Comparison of ENCODE assay signal across 1 cellular context in the genomic region with DNA sequence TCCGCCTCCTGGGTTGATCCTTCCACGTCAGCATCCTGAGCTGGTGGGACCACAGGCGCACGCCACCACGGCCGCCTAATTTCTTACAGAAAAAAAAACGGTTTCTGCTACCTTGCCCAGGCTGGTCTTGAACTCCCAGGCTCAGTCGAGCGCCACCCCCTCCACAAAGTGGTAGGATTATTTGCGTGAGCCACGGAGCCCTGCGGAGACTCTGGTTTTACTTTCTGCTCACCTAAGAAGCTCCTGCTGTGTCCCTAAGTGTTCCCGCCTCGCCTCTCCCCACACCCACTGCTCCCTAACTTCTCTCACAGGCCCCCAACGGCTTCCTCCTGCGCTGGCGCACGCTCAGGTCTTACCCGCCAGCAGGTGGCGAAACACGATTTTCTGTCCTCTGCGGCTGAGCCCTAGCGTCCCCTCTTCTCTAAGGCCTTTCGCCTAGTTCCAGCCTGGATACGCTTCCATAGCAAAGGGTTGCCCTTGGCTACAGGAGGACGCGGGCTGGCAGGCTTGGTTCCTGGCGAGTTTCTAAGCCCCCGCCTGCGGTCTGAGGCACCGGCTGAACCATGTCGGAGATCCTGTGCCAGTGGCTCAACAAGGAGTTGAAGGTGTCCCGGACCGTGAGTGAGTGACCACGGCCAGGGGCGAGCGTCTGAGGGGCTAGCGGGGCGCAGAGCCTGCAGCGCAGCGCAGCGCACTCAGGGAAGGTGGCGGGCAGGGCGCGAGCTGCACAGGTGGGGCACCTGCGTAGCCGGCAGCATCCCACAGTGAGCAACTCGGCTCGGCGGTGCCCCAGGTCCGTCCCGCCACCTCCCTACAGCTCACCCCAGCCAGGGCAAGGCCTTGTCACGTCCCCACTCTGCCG.
A peak's percentile ranks its signal among the peaks of the same experiment; 100 is the strongest.
TF ChIP-seq lines count a peak whose summit lies in the region.

A gene with protein sequence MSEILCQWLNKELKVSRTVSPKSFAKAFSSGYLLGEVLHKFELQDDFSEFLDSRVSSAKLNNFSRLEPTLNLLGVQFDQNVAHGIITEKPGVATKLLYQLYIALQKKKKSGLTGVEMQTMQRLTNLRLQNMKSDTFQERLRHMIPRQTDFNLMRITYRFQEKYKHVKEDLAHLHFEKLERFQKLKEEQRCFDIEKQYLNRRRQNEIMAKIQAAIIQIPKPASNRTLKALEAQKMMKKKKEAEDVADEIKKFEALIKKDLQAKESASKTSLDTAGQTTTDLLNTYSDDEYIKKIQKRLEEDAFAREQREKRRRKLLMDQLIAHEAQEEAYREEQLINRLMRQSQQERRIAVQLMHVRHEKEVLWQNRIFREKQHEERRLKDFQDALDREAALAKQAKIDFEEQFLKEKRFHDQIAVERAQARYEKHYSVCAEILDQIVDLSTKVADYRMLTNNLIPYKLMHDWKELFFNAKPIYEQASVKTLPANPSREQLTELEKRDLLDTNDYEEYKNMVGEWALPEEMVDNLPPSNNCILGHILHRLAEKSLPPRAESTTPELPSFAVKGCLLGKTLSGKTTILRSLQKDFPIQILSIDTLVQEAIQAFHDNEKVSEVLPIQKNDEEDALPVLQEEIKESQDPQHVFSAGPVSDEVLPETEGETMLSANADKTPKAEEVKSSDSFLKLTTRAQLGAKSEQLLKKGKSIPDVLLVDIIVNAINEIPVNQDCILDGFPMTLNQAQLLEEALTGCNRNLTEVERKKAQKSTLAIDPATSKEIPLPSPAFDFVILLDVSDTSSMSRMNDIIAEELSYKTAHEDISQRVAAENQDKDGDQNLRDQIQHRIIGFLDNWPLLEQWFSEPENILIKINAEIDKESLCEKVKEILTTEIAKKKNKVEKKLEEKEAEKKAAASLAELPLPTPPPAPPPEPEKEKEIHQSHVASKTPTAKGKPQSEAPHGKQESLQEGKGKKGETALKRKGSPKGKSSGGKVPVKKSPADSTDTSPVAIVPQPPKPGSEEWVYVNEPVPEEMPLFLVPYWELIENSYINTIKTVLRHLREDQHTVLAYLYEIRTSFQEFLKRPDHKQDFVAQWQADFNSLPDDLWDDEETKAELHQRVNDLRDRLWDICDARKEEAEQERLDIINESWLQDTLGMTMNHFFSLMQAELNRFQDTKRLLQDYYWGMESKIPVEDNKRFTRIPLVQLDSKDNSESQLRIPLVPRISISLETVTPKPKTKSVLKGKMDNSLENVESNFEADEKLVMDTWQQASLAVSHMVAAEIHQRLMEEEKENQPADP (N-terminal part only) (plus strand): TSS at position 429 of the 862 bp plus-strand sequence. CDS start 135 bp downstream, at position 564.

TF ChIP-seq in HepG2, 621 proteins besides CTCF, POLR2A, EP300 and RAD21 (continued from another document):
- TF ChIP-seq AGO1 (IDR thresholded peaks at IDR 0.05; ENCODE audit: low read depth, low read length, poor library complexity, severe bottlenecking) (peak; percentile 80), ELF1 (CRISPR knock-in tag; IDR thresholded peaks at IDR 0.05) (peak; percentile 46; the same call in 1 of the 2 replicates), ASH2L (IDR thresholded peaks at IDR 0.05; ENCODE audit: insufficient read length, low read depth, low read length) (peak; percentile 58), ZNF350 (CRISPR knock-in tag; IDR thresholded peaks at IDR 0.05; ENCODE audit: borderline replicate concordance, low read depth) (peak; percentile 81), ZIK1 (CRISPR knock-in tag; IDR thresholded peaks at IDR 0.05; ENCODE audit: borderline replicate concordance, low read depth) (peak; percentile 93; the same call in 1 of the 2 replicates), SMC3 (IDR thresholded peaks at IDR 0.05; ENCODE audit: low read length) (peak; percentile 39)
- TF ChIP-seq, protein P1, sequence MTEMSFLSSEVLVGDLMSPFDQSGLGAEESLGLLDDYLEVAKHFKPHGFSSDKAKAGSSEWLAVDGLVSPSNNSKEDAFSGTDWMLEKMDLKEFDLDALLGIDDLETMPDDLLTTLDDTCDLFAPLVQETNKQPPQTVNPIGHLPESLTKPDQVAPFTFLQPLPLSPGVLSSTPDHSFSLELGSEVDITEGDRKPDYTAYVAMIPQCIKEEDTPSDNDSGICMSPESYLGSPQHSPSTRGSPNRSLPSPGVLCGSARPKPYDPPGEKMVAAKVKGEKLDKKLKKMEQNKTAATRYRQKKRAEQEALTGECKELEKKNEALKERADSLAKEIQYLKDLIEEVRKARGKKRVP (CRISPR knock-in tag; IDR thresholded peaks at IDR 0.05) = no peak
- TF ChIP-seq, protein P2, sequence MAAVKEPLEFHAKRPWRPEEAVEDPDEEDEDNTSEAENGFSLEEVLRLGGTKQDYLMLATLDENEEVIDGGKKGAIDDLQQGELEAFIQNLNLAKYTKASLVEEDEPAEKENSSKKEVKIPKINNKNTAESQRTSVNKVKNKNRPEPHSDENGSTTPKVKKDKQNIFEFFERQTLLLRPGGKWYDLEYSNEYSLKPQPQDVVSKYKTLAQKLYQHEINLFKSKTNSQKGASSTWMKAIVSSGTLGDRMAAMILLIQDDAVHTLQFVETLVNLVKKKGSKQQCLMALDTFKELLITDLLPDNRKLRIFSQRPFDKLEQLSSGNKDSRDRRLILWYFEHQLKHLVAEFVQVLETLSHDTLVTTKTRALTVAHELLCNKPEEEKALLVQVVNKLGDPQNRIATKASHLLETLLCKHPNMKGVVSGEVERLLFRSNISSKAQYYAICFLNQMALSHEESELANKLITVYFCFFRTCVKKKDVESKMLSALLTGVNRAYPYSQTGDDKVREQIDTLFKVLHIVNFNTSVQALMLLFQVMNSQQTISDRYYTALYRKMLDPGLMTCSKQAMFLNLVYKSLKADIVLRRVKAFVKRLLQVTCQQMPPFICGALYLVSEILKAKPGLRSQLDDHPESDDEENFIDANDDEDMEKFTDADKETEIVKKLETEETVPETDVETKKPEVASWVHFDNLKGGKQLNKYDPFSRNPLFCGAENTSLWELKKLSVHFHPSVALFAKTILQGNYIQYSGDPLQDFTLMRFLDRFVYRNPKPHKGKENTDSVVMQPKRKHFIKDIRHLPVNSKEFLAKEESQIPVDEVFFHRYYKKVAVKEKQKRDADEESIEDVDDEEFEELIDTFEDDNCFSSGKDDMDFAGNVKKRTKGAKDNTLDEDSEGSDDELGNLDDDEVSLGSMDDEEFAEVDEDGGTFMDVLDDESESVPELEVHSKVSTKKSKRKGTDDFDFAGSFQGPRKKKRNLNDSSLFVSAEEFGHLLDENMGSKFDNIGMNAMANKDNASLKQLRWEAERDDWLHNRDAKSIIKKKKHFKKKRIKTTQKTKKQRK (IDR thresholded peaks at IDR 0.05; ENCODE audit: low read length) = no peak
- TF ChIP-seq, protein P3, sequence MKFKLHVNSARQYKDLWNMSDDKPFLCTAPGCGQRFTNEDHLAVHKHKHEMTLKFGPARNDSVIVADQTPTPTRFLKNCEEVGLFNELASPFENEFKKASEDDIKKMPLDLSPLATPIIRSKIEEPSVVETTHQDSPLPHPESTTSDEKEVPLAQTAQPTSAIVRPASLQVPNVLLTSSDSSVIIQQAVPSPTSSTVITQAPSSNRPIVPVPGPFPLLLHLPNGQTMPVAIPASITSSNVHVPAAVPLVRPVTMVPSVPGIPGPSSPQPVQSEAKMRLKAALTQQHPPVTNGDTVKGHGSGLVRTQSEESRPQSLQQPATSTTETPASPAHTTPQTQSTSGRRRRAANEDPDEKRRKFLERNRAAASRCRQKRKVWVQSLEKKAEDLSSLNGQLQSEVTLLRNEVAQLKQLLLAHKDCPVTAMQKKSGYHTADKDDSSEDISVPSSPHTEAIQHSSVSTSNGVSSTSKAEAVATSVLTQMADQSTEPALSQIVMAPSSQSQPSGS (CRISPR knock-in tag; IDR thresholded peaks at IDR 0.05) = peak; percentile 64; the same call in 1 of the 2 replicates
- TF ChIP-seq, protein P4, sequence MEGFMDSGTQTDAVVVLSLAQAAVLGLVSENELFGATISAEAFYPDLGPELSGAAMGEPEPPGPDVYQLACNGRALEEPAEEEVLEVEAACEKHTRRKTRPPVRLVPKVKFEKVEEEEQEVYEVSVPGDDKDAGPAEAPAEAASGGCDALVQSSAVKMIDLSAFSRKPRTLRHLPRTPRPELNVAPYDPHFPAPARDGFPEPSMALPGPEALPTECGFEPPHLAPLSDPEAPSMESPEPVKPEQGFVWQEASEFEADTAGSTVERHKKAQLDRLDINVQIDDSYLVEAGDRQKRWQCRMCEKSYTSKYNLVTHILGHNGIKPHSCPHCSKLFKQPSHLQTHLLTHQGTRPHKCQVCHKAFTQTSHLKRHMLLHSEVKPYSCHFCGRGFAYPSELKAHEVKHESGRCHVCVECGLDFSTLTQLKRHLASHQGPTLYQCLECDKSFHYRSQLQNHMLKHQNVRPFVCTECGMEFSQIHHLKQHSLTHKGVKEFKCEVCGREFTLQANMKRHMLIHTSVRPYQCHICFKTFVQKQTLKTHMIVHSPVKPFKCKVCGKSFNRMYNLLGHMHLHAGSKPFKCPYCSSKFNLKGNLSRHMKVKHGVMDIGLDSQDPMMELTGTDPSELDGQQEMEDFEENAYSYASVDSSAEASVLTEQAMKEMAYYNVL (CRISPR knock-in tag; IDR thresholded peaks at IDR 0.05; ENCODE audit: borderline replicate concordance) = peak; percentile 20; the same call in 1 of the 2 replicates
